Comparison of ENCODE assay signal across 1 cellular context in the genomic region with DNA sequence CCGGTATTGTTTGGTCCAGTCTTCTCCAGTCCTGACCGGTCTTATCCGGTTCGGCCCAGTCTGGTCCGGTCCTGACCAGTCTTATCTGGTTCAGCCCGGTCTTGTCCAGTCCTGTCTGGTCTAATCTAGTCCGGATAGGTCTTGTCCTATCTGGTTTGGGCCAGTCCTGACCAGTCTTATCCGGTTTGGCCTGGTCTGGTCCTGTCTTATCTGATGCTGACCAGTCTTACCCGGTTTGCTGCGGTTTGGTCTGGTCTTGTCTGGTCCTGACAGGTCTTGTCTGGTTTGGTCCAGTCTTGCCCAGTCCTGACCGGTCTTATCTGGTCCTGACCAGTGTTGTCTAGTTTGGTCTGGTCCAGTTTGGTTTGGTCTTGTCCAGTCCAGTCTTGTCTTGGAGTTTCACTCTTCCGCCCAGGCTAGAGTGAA.
TF ChIP-seq lines count a peak whose summit lies in the region.

No MANE protein-coding gene starts in this region.

TF ChIP-seq in K562, 482 proteins besides CTCF, POLR2A, EP300 and RAD21 (continued from another document):
- TF ChIP-seq MED1 (CRISPR knock-in tag; IDR thresholded peaks at IDR 0.05; ENCODE audit: borderline replicate concordance) (no peak), NUFIP1 (IDR thresholded peaks at IDR 0.05; ENCODE audit: partially characterized antibody) (no peak), KDM4B (IDR thresholded peaks at IDR 0.05; ENCODE audit: borderline replicate concordance in 2 of 2, low read depth in 1 of 2) (no peak), MIER1 (IDR thresholded peaks at IDR 0.05; ENCODE audit: low read depth) (no peak), FOSL1 (tag; conservative IDR thresholded peaks at IDR 0.05) (no peak), TEAD1 (CRISPR knock-in tag; IDR thresholded peaks at IDR 0.05) (no peak), SMARCA5 (IDR thresholded peaks at IDR 0.05) (no peak), TRIM24 (IDR thresholded peaks at IDR 0.05) (peak; percentile 100), ZNF324 (CRISPR knock-in tag; IDR thresholded peaks at IDR 0.05) (no peak), KAT7 (CRISPR knock-in tag; IDR thresholded peaks at IDR 0.05; ENCODE audit: borderline replicate concordance) (no peak), WHSC1 (IDR thresholded peaks at IDR 0.05; ENCODE audit: low read length) (no peak), SIRT6 (IDR thresholded peaks at IDR 0.05; ENCODE audit: low read depth, low read length) (no peak)
- TF ChIP-seq, protein P1, sequence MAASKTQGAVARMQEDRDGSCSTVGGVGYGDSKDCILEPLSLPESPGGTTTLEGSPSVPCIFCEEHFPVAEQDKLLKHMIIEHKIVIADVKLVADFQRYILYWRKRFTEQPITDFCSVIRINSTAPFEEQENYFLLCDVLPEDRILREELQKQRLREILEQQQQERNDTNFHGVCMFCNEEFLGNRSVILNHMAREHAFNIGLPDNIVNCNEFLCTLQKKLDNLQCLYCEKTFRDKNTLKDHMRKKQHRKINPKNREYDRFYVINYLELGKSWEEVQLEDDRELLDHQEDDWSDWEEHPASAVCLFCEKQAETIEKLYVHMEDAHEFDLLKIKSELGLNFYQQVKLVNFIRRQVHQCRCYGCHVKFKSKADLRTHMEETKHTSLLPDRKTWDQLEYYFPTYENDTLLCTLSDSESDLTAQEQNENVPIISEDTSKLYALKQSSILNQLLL (CRISPR knock-in tag; IDR thresholded peaks at IDR 0.05; ENCODE audit: borderline replicate concordance): no peak
- TF ChIP-seq, protein P2, sequence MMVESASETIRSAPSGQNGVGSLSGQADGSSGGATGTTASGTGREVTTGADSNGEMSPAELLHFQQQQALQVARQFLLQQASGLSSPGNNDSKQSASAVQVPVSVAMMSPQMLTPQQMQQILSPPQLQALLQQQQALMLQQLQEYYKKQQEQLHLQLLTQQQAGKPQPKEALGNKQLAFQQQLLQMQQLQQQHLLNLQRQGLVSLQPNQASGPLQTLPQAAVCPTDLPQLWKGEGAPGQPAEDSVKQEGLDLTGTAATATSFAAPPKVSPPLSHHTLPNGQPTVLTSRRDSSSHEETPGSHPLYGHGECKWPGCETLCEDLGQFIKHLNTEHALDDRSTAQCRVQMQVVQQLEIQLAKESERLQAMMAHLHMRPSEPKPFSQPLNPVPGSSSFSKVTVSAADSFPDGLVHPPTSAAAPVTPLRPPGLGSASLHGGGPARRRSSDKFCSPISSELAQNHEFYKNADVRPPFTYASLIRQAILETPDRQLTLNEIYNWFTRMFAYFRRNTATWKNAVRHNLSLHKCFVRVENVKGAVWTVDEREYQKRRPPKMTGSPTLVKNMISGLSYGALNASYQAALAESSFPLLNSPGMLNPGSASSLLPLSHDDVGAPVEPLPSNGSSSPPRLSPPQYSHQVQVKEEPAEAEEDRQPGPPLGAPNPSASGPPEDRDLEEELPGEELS (CRISPR knock-in tag; IDR thresholded peaks at IDR 0.05; ENCODE audit: borderline replicate concordance): peak; percentile 94; the same call in 1 of the 2 replicates
- TF ChIP-seq, protein P3, sequence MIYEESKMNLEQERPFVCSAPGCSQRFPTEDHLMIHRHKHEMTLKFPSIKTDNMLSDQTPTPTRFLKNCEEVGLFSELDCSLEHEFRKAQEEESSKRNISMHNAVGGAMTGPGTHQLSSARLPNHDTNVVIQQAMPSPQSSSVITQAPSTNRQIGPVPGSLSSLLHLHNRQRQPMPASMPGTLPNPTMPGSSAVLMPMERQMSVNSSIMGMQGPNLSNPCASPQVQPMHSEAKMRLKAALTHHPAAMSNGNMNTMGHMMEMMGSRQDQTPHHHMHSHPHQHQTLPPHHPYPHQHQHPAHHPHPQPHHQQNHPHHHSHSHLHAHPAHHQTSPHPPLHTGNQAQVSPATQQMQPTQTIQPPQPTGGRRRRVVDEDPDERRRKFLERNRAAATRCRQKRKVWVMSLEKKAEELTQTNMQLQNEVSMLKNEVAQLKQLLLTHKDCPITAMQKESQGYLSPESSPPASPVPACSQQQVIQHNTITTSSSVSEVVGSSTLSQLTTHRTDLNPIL (CRISPR knock-in tag; IDR thresholded peaks at IDR 0.05): no peak
- TF ChIP-seq, protein P4, sequence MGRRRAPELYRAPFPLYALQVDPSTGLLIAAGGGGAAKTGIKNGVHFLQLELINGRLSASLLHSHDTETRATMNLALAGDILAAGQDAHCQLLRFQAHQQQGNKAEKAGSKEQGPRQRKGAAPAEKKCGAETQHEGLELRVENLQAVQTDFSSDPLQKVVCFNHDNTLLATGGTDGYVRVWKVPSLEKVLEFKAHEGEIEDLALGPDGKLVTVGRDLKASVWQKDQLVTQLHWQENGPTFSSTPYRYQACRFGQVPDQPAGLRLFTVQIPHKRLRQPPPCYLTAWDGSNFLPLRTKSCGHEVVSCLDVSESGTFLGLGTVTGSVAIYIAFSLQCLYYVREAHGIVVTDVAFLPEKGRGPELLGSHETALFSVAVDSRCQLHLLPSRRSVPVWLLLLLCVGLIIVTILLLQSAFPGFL (CRISPR knock-in tag; IDR thresholded peaks at IDR 0.05): no peak
